ENCODE assay signal across 8 cellular contexts in the genomic region with DNA sequence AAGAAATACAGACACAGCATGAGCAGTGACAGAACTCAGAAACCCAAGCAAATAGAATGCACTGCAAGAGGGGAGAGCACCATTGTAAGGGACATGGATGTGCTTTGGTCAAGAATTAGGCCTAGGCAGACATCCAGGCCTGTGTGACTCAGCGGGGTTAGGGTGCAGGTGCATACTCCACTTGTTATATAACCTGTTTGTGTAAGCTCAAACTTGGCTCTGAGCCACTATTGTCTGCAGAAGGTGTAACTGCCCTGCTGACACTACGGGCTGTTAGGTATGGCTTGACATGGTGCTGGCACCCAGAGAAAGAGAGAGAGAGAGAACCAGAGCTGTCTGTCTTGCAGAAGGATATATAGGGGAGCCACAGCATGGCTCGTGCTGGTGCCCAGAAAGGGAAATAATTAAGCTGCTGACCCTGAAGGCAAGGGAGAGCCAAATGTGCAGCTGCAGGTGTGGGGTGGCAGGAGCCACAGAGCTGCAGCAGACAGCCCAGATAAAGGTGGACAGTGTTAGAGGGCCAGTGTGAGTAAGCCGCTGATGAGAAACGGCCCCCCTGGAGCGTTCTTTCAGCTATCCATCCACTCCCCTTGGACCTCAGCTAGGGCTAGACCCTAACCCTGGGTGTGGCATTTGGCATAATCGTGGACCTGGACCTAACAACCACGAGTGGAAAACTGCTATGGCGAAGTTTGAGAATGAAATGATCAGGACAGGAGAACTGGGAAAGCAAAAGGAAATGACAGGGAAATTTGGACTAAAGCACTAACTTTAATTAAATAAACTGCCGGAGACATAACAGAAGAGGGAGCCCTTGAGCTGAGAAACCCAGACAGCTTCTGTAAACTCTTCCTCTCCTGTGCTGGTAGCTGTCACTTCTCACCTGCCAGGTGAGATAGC.
DNase-seq lines count a peak whose midpoint lies in the region; ATAC-seq, FAIRE-seq and TF ChIP-seq lines count a peak whose summit lies in the region.

No MANE protein-coding gene starts in this region.

- H3K27me3 Mint-ChIP-seq in activated CD4-positive, alpha-beta memory T cell treated with anti-CD3 and anti-CD28 coated beads, Interleukin-2, amount 10 ng/mL, durations not matched to agents 7 days and 5 days, result no peaks in the 10 kb centered on the region

- CTCF ChIA-PET in activated CD4-positive, alpha-beta memory T cell treated with anti-CD3 and anti-CD28 coated beads, Interleukin-2, amount 10 ng/mL, durations not matched to agents 7 days and 5 days (lab: Charles Lee), result interaction anchor here (0.7 kb wide), 1 partner anchor 14 kb away, joined by 3 read pairs; no protein-coding TSS in a partner anchor

- no peak overlapping the region for H3K4me3 ChIP-seq in bronchial epithelial cell (ENCODE audit: low read depth, low read length)
- no peak overlapping the region for H3K4me3 ChIP-seq in left lung
- no peak overlapping the region for H3K4me3 ChIP-seq in gastroesophageal sphincter

- POLR2A ChIA-PET in activated CD4-positive, alpha-beta memory T cell treated with anti-CD3 and anti-CD28 coated beads, Interleukin-2, amount 10 ng/mL, durations not matched to agents 7 days and 5 days (lab: Charles Lee), result no interaction called here

- WGBS in gastroesophageal sphincter (ENCODE audit: low coverage in 1 of 2), 2 donors, result 39% methylated on average over 9 to 10 of the region's 10 CpGs

- H3K36me3 ChIP-seq in bronchial epithelial cell (ENCODE audit: control insufficient read depth, insufficient read depth, low read length), result no peaks in the 10 kb centered on the region
- no peaks in the 10 kb centered on the region for H3K36me3 ChIP-seq in left lung
- no peaks in the 10 kb centered on the region for H3K36me3 ChIP-seq in gastroesophageal sphincter

- no peak for TF ChIP-seq EP300 in gastroesophageal sphincter (IDR thresholded peaks at IDR 0.05)

- no peak overlapping the region for H3K4me3 Mint-ChIP-seq in activated CD4-positive, alpha-beta memory T cell treated with anti-CD3 and anti-CD28 coated beads, Interleukin-2, amount 10 ng/mL, durations not matched to agents 7 days and 5 days

- H3K4me1 Mint-ChIP-seq in activated CD4-positive, alpha-beta memory T cell treated with anti-CD3 and anti-CD28 coated beads, Interleukin-2, amount 10 ng/mL, durations not matched to agents 7 days and 5 days, result no peaks in the 10 kb centered on the region

- H3K27ac Mint-ChIP-seq in activated CD4-positive, alpha-beta memory T cell treated with anti-CD3 and anti-CD28 coated beads, Interleukin-2, amount 10 ng/mL, durations not matched to agents 7 days and 5 days, result no peak overlapping the region

- peak; percentile 60 for DNase-seq in AG08395 (ENCODE audit: low spot score)
- DNase-seq in NCI-H510A treated with DMSO at 0.1 percent for 48 hours (lab: John Stamatoyannopoulos, UW), result peak; percentile 78
- peak; percentile 63 for DNase-seq in bronchial epithelial cell (ENCODE audit: low read depth)
- no peak for DNase-seq in left lung
- DNase-seq in activated CD4-positive, alpha-beta memory T cell treated with anti-CD3 and anti-CD28 coated beads, Interleukin-2, amount 10 ng/mL, durations not matched to agents 7 days and 5 days, result no peak

- no peak for TF ChIP-seq POLR2A in gastroesophageal sphincter (IDR thresholded peaks at IDR 0.05)

- peak; percentile 52 for FAIRE-seq in bronchial epithelial cell (lab: Jason Lieb, UNC)

- intact Hi-C loops in left lung (cut with DNase I), result no loop called here

- H3K27ac ChIP-seq in left lung (no peak overlapping the region), gastroesophageal sphincter (no peak overlapping the region)

- H3K9me3 Mint-ChIP-seq in activated CD4-positive, alpha-beta memory T cell treated with anti-CD3 and anti-CD28 coated beads, Interleukin-2, amount 10 ng/mL, durations not matched to agents 7 days and 5 days, result peaks cover 3% of the 10 kb centered on the region

- ATAC-seq in GM18508 (IDR thresholded peaks at IDR 0.05; ENCODE audit: insufficient read depth, unreplicated experiment) (peak; percentile 51), HG03432 (IDR thresholded peaks at IDR 0.05; ENCODE audit: unreplicated experiment) (peak; percentile 63), left lung (peak; percentile 95), gastroesophageal sphincter (no peak)

- TF ChIP-seq CTCF in bronchial epithelial cell (IDR thresholded peaks at IDR 0.05; ENCODE audit: insufficient read depth, low read length, severe bottlenecking) (peak; percentile 71), left lung (IDR thresholded peaks at IDR 0.05) (peak in 1 of 2 donors; percentile 49), gastroesophageal sphincter (IDR thresholded peaks at IDR 0.05) (peak in 2 of 4 experiments; percentile 10 to 39)

- H3K4me1 ChIP-seq in left lung (no peaks in the 10 kb centered on the region), gastroesophageal sphincter (no peaks in the 10 kb centered on the region)

- H3K27me3 ChIP-seq in bronchial epithelial cell (ENCODE audit: control insufficient read depth, insufficient read depth, low read length) (no peaks in the 10 kb centered on the region), left lung (no peaks in the 10 kb centered on the region), gastroesophageal sphincter (no peaks in the 10 kb centered on the region)

- H3K36me3 Mint-ChIP-seq in activated CD4-positive, alpha-beta memory T cell treated with anti-CD3 and anti-CD28 coated beads, Interleukin-2, amount 10 ng/mL, durations not matched to agents 7 days and 5 days (ENCODE audit: low read depth), result no peaks in the 10 kb centered on the region

- peaks cover 0 to 14% of the 10 kb centered on the region in 2 donors for H3K9me3 ChIP-seq in left lung
- H3K9me3 ChIP-seq in gastroesophageal sphincter, result peaks cover 0 to 4% (median 0%) of the 10 kb centered on the region in 3 donors

Comparison
In these comparisons a context has a peak if more than half of its experiments do, and no peak if none do; other contexts are left out.
1. DNase-seq: peak in AG08395 (single experiment), NCI-H510A treated with DMSO at 0.1 percent for 48 hours (single experiment) and bronchial epithelial cell (single experiment); none in left lung (0 of 2) and activated CD4-positive, alpha-beta memory T cell treated with anti-CD3 and anti-CD28 coated beads, Interleukin-2, amount 10 ng/mL, durations not matched to agents 7 days and 5 days (single experiment).